Comparison of ENCODE assay signal across 23 cellular contexts in genomic region chr19:11059511-11060358, GRCh38.
"Had no signal": no experiment of that assay in that cellular context is flagged by ENCODE, and none has a peak within 500 bp of the region (broad histone marks: within the 10 kb centered on the region; RNA-seq: fewer than 3 reads in every experiment).

No MANE protein-coding gene starts in this region.

- H3K4me2 ChIP-seq: SK-N-SH had no signal

- H3K27ac ChIP-seq: ascending aorta, body of pancreas, SJCRH30 had no signal

- H3K9me3 Mint-ChIP-seq: activated CD8-positive, alpha-beta T cell treated with anti-CD3 and anti-CD28 coated beads for 36 hours; activated naive CD4-positive, alpha-beta T cell treated with anti-CD3 and anti-CD28 coated beads, Interleukin-2, amount 50 U/mL, for 24 hours; activated T-cell treated with anti-CD3 and anti-CD28 coated beads, Interleukin-2, amount 50 U/mL, for 72 hours; activated T-helper 2 cell treated with anti-CD3 and anti-CD28 coated beads, Interferon-gamma antibody, Interleukin-2, Interleukin-4, amounts not matched to agents 10 μg/mL and 5 μg/mL and 100 μg/mL, durations not matched to agents 14 hours and 24 hours and 36 hours; T-helper 2 cell treated with Interferon-gamma antibody and Interleukin-4, amounts not matched to agents 5 μg/mL and 100 μg/mL, for 36 hours had no signal

- H3K27me3 ChIP-seq: ascending aorta, body of pancreas, SJCRH30 had no signal

- H3K4me3 ChIP-seq: ascending aorta, body of pancreas, SJCRH30 had no signal

- H3K27ac Mint-ChIP-seq: activated CD8-positive, alpha-beta T cell treated with anti-CD3 and anti-CD28 coated beads for 36 hours; activated naive CD4-positive, alpha-beta T cell treated with anti-CD3 and anti-CD28 coated beads, Interleukin-2, amount 50 U/mL, for 24 hours; activated T-cell treated with anti-CD3 and anti-CD28 coated beads, Interleukin-2, amount 50 U/mL, for 72 hours; activated T-helper 2 cell treated with anti-CD3 and anti-CD28 coated beads, Interferon-gamma antibody, Interleukin-2, Interleukin-4, amounts not matched to agents 10 μg/mL and 5 μg/mL and 100 μg/mL, durations not matched to agents 14 hours and 24 hours and 36 hours; T-helper 2 cell treated with Interferon-gamma antibody and Interleukin-4, amounts not matched to agents 5 μg/mL and 100 μg/mL, for 36 hours had no signal

- H3K4me3 Mint-ChIP-seq: activated CD8-positive, alpha-beta T cell treated with anti-CD3 and anti-CD28 coated beads for 36 hours; activated naive CD4-positive, alpha-beta T cell treated with anti-CD3 and anti-CD28 coated beads, Interleukin-2, amount 50 U/mL, for 24 hours; activated T-cell treated with anti-CD3 and anti-CD28 coated beads, Interleukin-2, amount 50 U/mL, for 72 hours; T-helper 2 cell treated with Interferon-gamma antibody and Interleukin-4, amounts not matched to agents 5 μg/mL and 100 μg/mL, for 36 hours had no signal

- H3K27me3 Mint-ChIP-seq: activated CD8-positive, alpha-beta T cell treated with anti-CD3 and anti-CD28 coated beads for 36 hours; activated naive CD4-positive, alpha-beta T cell treated with anti-CD3 and anti-CD28 coated beads, Interleukin-2, amount 50 U/mL, for 24 hours had no signal

- H3K4me1 Mint-ChIP-seq: activated naive CD4-positive, alpha-beta T cell treated with anti-CD3 and anti-CD28 coated beads, Interleukin-2, amount 50 U/mL, for 24 hours had no signal

- DNase-seq: activated CD4-positive, alpha-beta T cell treated with anti-CD3 and anti-CD28 coated beads for 4 hours; activated CD8-positive, alpha-beta memory T cell treated with anti-CD3 and anti-CD28 coated beads, Interleukin-2, amount 50 U/mL, for 4 hours; activated CD8-positive, alpha-beta T cell treated with anti-CD3 and anti-CD28 coated beads for 36 hours; activated T-cell treated with anti-CD3 and anti-CD28 coated beads, Interleukin-2, amount 50 U/mL, for 72 hours; body of pancreas; central memory CD4-positive, alpha-beta T cell; NCI-H1048; NCI-H146; NCI-H187 treated with DMSO at 0.1 percent for 48 hours; NCI-H2081 treated with DMSO at 0.1 percent for 48 hours; NCI-H446 treated with DMSO at 0.1 percent for 48 hours; NCI-H526; NCI-H82; Right ventricle myocardium superior; SJCRH30; SK-N-SH; T-helper 1 cell had no signal

- H3K9ac ChIP-seq: SK-N-SH had no signal

- ATAC-seq: activated CD4-positive, CD25-positive, alpha-beta regulatory T cell treated with anti-CD3 and anti-CD28 coated beads, Interleukin-2, amount 50 U/mL, for 24 hours; activated CD8-positive, alpha-beta T cell treated with anti-CD3 and anti-CD28 coated beads for 36 hours; activated T-cell treated with anti-CD3 and anti-CD28 coated beads, Interleukin-2, amount 50 U/mL, for 72 hours; body of pancreas had no signal

- H3K9me3 ChIP-seq: ascending aorta, body of pancreas, SJCRH30, SK-N-SH had no signal

- H3K4me1 ChIP-seq: ascending aorta, body of pancreas, SJCRH30 had no signal

- FAIRE-seq: bronchial epithelial cell had no signal
